In genomic region chr3:28349397-28350000, GRCh38 we compare ENCODE assay signal across 8 cellular contexts. TPM values are rescaled to one million over a fixed set of nuclear protein-coding genes. Genes with fewer than 3 reads are reported as not detected.
DNase-seq lines count a peak whose midpoint lies in the region; ATAC-seq and TF ChIP-seq lines count a peak whose summit lies in the region.

No MANE protein-coding gene starts in this region.

- peak overlapping the region; percentile 100 for H3K9ac ChIP-seq in mammary epithelial cell (ENCODE audit: insufficient read depth, low read length)

- BruUV-seq in mammary epithelial cell (replicated peaks; lab: Mats Ljungman, UMichigan), result TSS peak; percentile 45

- H3K79me2 ChIP-seq in mammary epithelial cell (ENCODE audit: insufficient read depth, low read length), result peaks cover 62% of the 10 kb centered on the region

- intact Hi-C loops in mammary epithelial cell (cut with micrococcal nuclease), result loop anchor here (5.0 kb wide), 1 partner anchor 297 kb away; no protein-coding TSS in a partner anchor
- intact Hi-C loops in uterus (cut with DNase I; ENCODE audit: low total_unique reads), result no loop called here

- peaks cover 57% of the 10 kb centered on the region for H3K4me1 Mint-ChIP-seq in activated naive CD4-positive, alpha-beta T cell treated with anti-CD3 and anti-CD28 coated beads, Interleukin-2, amount 50 U/mL, for 24 hours

- H3K9me3 ChIP-seq in mammary epithelial cell (replicated peaks; ENCODE audit: insufficient read depth, low read length) (no peaks in the 10 kb centered on the region), lung (ENCODE audit: control insufficient read depth in 2 of 2, insufficient read depth in 1 of 2, low read length in 1 of 2) (peaks cover 4 to 14% of the 10 kb centered on the region in 2 donors), uterus (no peaks in the 10 kb centered on the region)

- H3K27me3 Mint-ChIP-seq in activated naive CD4-positive, alpha-beta T cell treated with anti-CD3 and anti-CD28 coated beads, Interleukin-2, amount 50 U/mL, for 24 hours, result no peaks in the 10 kb centered on the region

- H3K4me2 ChIP-seq in mammary epithelial cell (ENCODE audit: insufficient read depth, low read depth, low read length), result peak overlapping the region; percentile 79

- H3K4me3 ChIP-seq in mammary epithelial cell (replicated peaks in 1 of 3; ENCODE audit: insufficient read depth in 1 of 3, low read depth in 2 of 3, low read length in 3 of 3) (peak overlapping the region; percentile 69 to 91 (median 72)), lung (peak overlapping the region; percentile 69), uterus (peak overlapping the region; percentile 61 to 70)

- H3K36me3 Mint-ChIP-seq in activated naive CD4-positive, alpha-beta T cell treated with anti-CD3 and anti-CD28 coated beads, Interleukin-2, amount 50 U/mL, for 24 hours, result peaks cover 12% of the 10 kb centered on the region

- peak; percentile 6 for ATAC-seq in lung (ENCODE audit: insufficient read depth, low FRiP score)

- TF ChIP-seq CTCF in mammary epithelial cell (conservative IDR thresholded peaks at IDR 0.05 in 1 of 2, IDR thresholded peaks at IDR 0.05 in 1 of 2; ENCODE audit: extremely low read depth in 1 of 2, insufficient read depth in 1 of 2, low read depth in 1 of 2, low read length in 2 of 2) (no peak), lung (IDR thresholded peaks at IDR 0.05; ENCODE audit: control extremely low read depth, extremely low read depth) (no peak), uterus (IDR thresholded peaks at IDR 0.05) (peak in 1 of 4 experiments; percentile 0)

- H3K4me3 Mint-ChIP-seq in activated naive CD4-positive, alpha-beta T cell treated with anti-CD3 and anti-CD28 coated beads, Interleukin-2, amount 50 U/mL, for 24 hours, result peak overlapping the region; percentile 97

- H3K27me3 ChIP-seq in mammary epithelial cell (ENCODE audit: insufficient read depth, low read length), result no peaks in the 10 kb centered on the region
- H3K27me3 ChIP-seq in lung (ENCODE audit: control insufficient read depth, insufficient read depth), result no peaks in the 10 kb centered on the region
- no peaks in the 10 kb centered on the region for H3K27me3 ChIP-seq in uterus

- TF ChIP-seq POLR2A in uterus (IDR thresholded peaks at IDR 0.05), result no peak

- H3K27ac Mint-ChIP-seq in activated naive CD4-positive, alpha-beta T cell treated with anti-CD3 and anti-CD28 coated beads, Interleukin-2, amount 50 U/mL, for 24 hours, result peak overlapping the region; percentile 97

- H3K4me1 ChIP-seq in mammary epithelial cell (ENCODE audit: insufficient read depth, low read length) (peaks cover 3% of the 10 kb centered on the region), lung (ENCODE audit: control insufficient read depth in 2 of 2, insufficient read depth in 2 of 2, low read length in 2 of 2) (peaks cover 0 to 13% of the 10 kb centered on the region in 2 donors), uterus (peaks cover 0 to 7% of the 10 kb centered on the region in 2 donors)

- CTCF ChIA-PET in mammary epithelial cell (lab: Charles Lee; ENCODE audit: low non-redundant PET), result no interaction called here

- no peaks in the 10 kb centered on the region for H4K20me1 ChIP-seq in mammary epithelial cell (ENCODE audit: insufficient read depth, low read length)

- 23% methylated on average over 10 of the region's 16 CpGs for WGBS in mammary epithelial cell (ENCODE audit: low coverage, missing lambda C conversion rate)
- WGBS in lung, 2 donors, result 17 to 28% methylated on average over 16 of the region's 16 CpGs

- H3K27ac ChIP-seq in mammary epithelial cell (ENCODE audit: insufficient read depth, low read depth, low read length), result peak overlapping the region; percentile 99
- H3K27ac ChIP-seq in lung (ENCODE audit: low read depth in 1 of 2, low read length in 1 of 2), result peak overlapping the region; percentile 98 to 99
- peak overlapping the region; percentile 96 to 99 for H3K27ac ChIP-seq in uterus

- H2AFZ ChIP-seq in mammary epithelial cell (ENCODE audit: low read depth, low read length), result peak overlapping the region; percentile 92

- no peak for DNase-seq in activated naive CD4-positive, alpha-beta T cell treated with anti-CD3 and anti-CD28 coated beads, Interleukin-2, amount 50 U/mL, for 16 hours
- DNase-seq in NCI-H1694 treated with DMSO at 0.1 percent for 48 hours (lab: John Stamatoyannopoulos, UW) (peak; percentile 51), mammary epithelial cell (no peak), lung (ENCODE audit: low spot score) (no peak), uterus (no peak), HK-2 (ENCODE audit: unreplicated experiment) (no peak), globus pallidus (ENCODE audit: low spot score) (no peak)

- in situ Hi-C loops in mammary epithelial cell (cut with MboI; ENCODE audit: low sequenced_read_pairs in 2 of 2), result no loop called here

- H3K9me3 Mint-ChIP-seq in activated naive CD4-positive, alpha-beta T cell treated with anti-CD3 and anti-CD28 coated beads, Interleukin-2, amount 50 U/mL, for 24 hours, result peaks cover 11% of the 10 kb centered on the region

- dilution Hi-C loops in mammary epithelial cell (cut with HindIII; ENCODE audit: low sequenced_read_pairs), result no loop called here

- no peaks in the 10 kb centered on the region for H3K36me3 ChIP-seq in mammary epithelial cell (ENCODE audit: insufficient read depth, low read length)
- H3K36me3 ChIP-seq in lung (ENCODE audit: control insufficient read depth in 2 of 2, insufficient read depth in 2 of 2, low read length in 2 of 2), result peaks cover 0 to 8% of the 10 kb centered on the region in 2 donors
- H3K36me3 ChIP-seq in uterus, result no peaks in the 10 kb centered on the region

RNA-seq across cellular contexts. Expression of gene AZI2, which starts 0.9 kb away (rescaled TPM):
- total RNA-seq in mammary epithelial cell (10 to 100 TPM; 77.2 to 80.8 TPM), lung (100 to 1,000 TPM in 1 of 2 donors, 10 to 100 TPM in 1; 64.8 to 132 TPM), uterus (100 to 1,000 TPM in 2 of 4 donors, 10 to 100 TPM in 2; 21.8 to 129 (median 71.2) TPM)
- polyA plus RNA-seq in mammary epithelial cell (54.8 TPM), lung (10 to 100 TPM; 32.5 to 65.8 TPM)
- polyA minus RNA-seq in mammary epithelial cell, result 8.0 TPM

RNA-seq across cellular contexts. Expression of gene ZCWPW2, which starts 1.0 kb away (rescaled TPM):
- total RNA-seq in mammary epithelial cell (under 1 TPM in 1 of 2 donors, not detected in 1; 0.17 TPM), lung (1 to 10 TPM in 1 of 2 donors, under 1 TPM in 1; 0.98 to 2.1 TPM), uterus (1 to 10 TPM in 2 of 4 donors, not detected in 2; 1.5 to 2.6 TPM)
- polyA plus RNA-seq in mammary epithelial cell (0.11 TPM), lung (under 1 TPM; 0.37 to 0.77 TPM)
- polyA minus RNA-seq in mammary epithelial cell, result not detected
